15 cellular contexts compared by ENCODE assay signal in genomic region chr9:70701163-70701562, GRCh38.
"Had no signal": no experiment of that assay in that cellular context is flagged by ENCODE, and none has a peak within 500 bp of the region (broad histone marks: within the 10 kb centered on the region; RNA-seq: fewer than 3 reads in every experiment).

No MANE protein-coding gene starts in this region.

- H3K9me3 ChIP-seq: spleen, upper lobe of right lung had no signal

- ATAC-seq: upper lobe of right lung had no signal

- H3K4me1 ChIP-seq: spleen, upper lobe of right lung had no signal

- H3K27ac ChIP-seq: epithelial cell of prostate, spleen, upper lobe of right lung had no signal

- H3K4me3 ChIP-seq: spleen, upper lobe of right lung had no signal

- DNase-seq: activated CD4-positive, alpha-beta memory T cell treated with anti-CD3 and anti-CD28 coated beads for 36 hours; activated CD4-positive, alpha-beta T cell treated with anti-CD3 and anti-CD28 coated beads for 48 hours; activated CD4-positive, CD25-positive, alpha-beta regulatory T cell; activated naive CD4-positive, alpha-beta T cell treated with Interleukin-2 at 50 U/mL for 16 hours; activated naive CD8-positive, alpha-beta T cell treated with anti-CD3 and anti-CD28 coated beads for 36 hours; activated T-cell treated with anti-CD3 and anti-CD28 coated beads, Interleukin-2, amount 50 U/mL, for 48 hours; kidney glomerular epithelial cell; nephron progenitor cell; occipital lobe; spleen; stimulated activated CD4-positive, alpha-beta T cell treated with anti-CD3 and anti-CD28 coated beads, Interleukin-4, amount 100 ng/mL, for 1 hour; stimulated activated naive CD4-positive, alpha-beta T cell treated with Interleukin-2 at 50 U/mL for 16 hours; T1000; upper lobe of right lung had no signal

- H3K27me3 ChIP-seq: spleen, upper lobe of right lung had no signal
